ENCODE assay signal across 29 cellular contexts in genomic region chr12:28159688-28160087, GRCh38.
"Had no signal": no experiment of that assay in that cellular context is flagged by ENCODE, and none has a peak within 500 bp of the region (broad histone marks: within the 10 kb centered on the region; RNA-seq: fewer than 3 reads in every experiment).

No MANE protein-coding gene starts in this region.

- H3K4me3 Mint-ChIP-seq: stimulated activated effector memory CD8-positive, alpha-beta T cell treated with anti-CD3 and anti-CD28 coated beads, Interleukin-12 subunit alpha, Interleukin-12 subunit beta, amount 100 ng/mL, for 72 hours; stimulated activated memory B cell treated with anti-CD40 and anti-IgM and Interleukin-4, amounts not matched to agents 10 μg/mL and 1 μg/mL and 100 μg/mL, for 72 hours; stimulated activated naive B cell treated with anti-CD40 and anti-IgM and Interleukin-4, amounts not matched to agents 10 μg/mL and 1 μg/mL and 100 μg/mL, for 72 hours; stimulated activated naive CD8-positive, alpha-beta T cell treated with anti-CD3 and anti-CD28 coated beads, Interleukin-15, amount 100 ng/mL, for 72 hours; stimulated activated naive CD8-positive, alpha-beta T cell treated with anti-CD3 and anti-CD28 coated beads, Interleukin-15, Interleukin-2, amounts not matched to agents 100 ng/mL and 50 ng/mL, for 24 hours; type B pancreatic cell had no signal

- ATAC-seq: stimulated activated effector memory CD8-positive, alpha-beta T cell treated with anti-CD3 and anti-CD28 coated beads, Interleukin-12 subunit alpha, Interleukin-12 subunit beta, amount 100 ng/mL, for 72 hours; stimulated activated memory B cell treated with anti-CD40 and anti-IgM and Interleukin-4, amounts not matched to agents 10 μg/mL and 1 μg/mL and 100 μg/mL, for 72 hours; stimulated activated naive B cell treated with anti-CD40 and anti-IgM and Interleukin-4, amounts not matched to agents 10 μg/mL and 1 μg/mL and 100 μg/mL, for 72 hours; stimulated activated naive CD8-positive, alpha-beta T cell treated with anti-CD3 and anti-CD28 coated beads, Interleukin-15, amount 100 ng/mL, for 72 hours; stimulated activated naive CD8-positive, alpha-beta T cell treated with anti-CD3 and anti-CD28 coated beads, Interleukin-15, Interleukin-2, amounts not matched to agents 100 U/mL and 50 U/mL, for 24 hours; upper lobe of right lung had no signal

- H3K27me3 ChIP-seq: stomach, suprapubic skin, testis, thyroid gland, tibial artery, tibial nerve, transverse colon, upper lobe of left lung, upper lobe of right lung, uterus, vagina had no signal

- FAIRE-seq: urothelium cell line had no signal

- H3K36me3 Mint-ChIP-seq: stimulated activated effector memory CD8-positive, alpha-beta T cell treated with anti-CD3 and anti-CD28 coated beads, Interleukin-12 subunit alpha, Interleukin-12 subunit beta, amount 100 ng/mL, for 72 hours had no signal

- H3K27ac Mint-ChIP-seq: stimulated activated effector memory CD8-positive, alpha-beta T cell treated with anti-CD3 and anti-CD28 coated beads, Interleukin-12 subunit alpha, Interleukin-12 subunit beta, amount 100 ng/mL, for 72 hours; stimulated activated memory B cell treated with anti-CD40 and anti-IgM and Interleukin-4, amounts not matched to agents 10 μg/mL and 1 μg/mL and 100 μg/mL, for 72 hours; stimulated activated naive B cell treated with anti-CD40 and anti-IgM and Interleukin-4, amounts not matched to agents 10 μg/mL and 1 μg/mL and 100 μg/mL, for 72 hours; stimulated activated naive CD8-positive, alpha-beta T cell treated with anti-CD3 and anti-CD28 coated beads, Interleukin-15, amount 100 ng/mL, for 72 hours; stimulated activated naive CD8-positive, alpha-beta T cell treated with anti-CD3 and anti-CD28 coated beads, Interleukin-15, Interleukin-2, amounts not matched to agents 100 ng/mL and 50 ng/mL, for 24 hours; type B pancreatic cell had no signal

- H3K4me3 ChIP-seq: stomach, suprapubic skin, testis, thoracic aorta, thyroid gland, tibial artery, tibial nerve, transverse colon, upper lobe of left lung, upper lobe of right lung, uterus, vagina had no signal

- H3K9me3 ChIP-seq: stomach, suprapubic skin, testis, thoracic aorta, thyroid gland, tibial artery, tibial nerve, transverse colon, upper lobe of left lung, upper lobe of right lung, uterus, vagina had no signal

- DNase-seq: stimulated activated CD4-positive, alpha-beta T cell treated with anti-CD3 and anti-CD28 coated beads, Interleukin-2, amount 100 ng/mL, for 48 hours; stimulated activated CD4-positive, alpha-beta T cell treated with anti-CD3 and anti-CD28 coated beads, Interleukin-4, amount 100 ng/mL, for 1 hour; stimulated activated CD4-positive, alpha-beta T cell treated with anti-CD3 and anti-CD28 coated beads, Interleukin-4, amount 100 ng/mL, for 24 hours; stimulated activated CD4-positive, alpha-beta T cell treated with anti-CD3 and anti-CD28 coated beads, Interleukin-4, amount 100 ng/mL, for 4 hours; stimulated activated CD8-positive, alpha-beta memory T cell treated with anti-CD3 and anti-CD28 coated beads, Interleukin-4, amount 100 ng/mL, for 48 hours; stimulated activated naive B cell treated with anti-CD40 and anti-IgM and Interleukin-4, amounts not matched to agents 10 μg/mL and 1 μg/mL and 100 μg/mL, for 72 hours; stimulated activated naive CD4-positive, alpha-beta T cell; stimulated activated naive CD4-positive, alpha-beta T cell treated with Interleukin-2 at 50 U/mL for 16 hours; stimulated activated naive CD8-positive, alpha-beta T cell treated with anti-CD3 and anti-CD28 coated beads, Interleukin-15, amount 100 ng/mL, for 72 hours; stimulated activated naive CD8-positive, alpha-beta T cell treated with anti-CD3 and anti-CD28 coated beads, Interleukin-15, Interleukin-2, amounts not matched to agents 100 U/mL and 50 U/mL, for 24 hours; stomach; substantia nigra; testis; thyroid gland; tibial artery; transverse colon; trophoblast cell; upper lobe of left lung; upper lobe of right lung; uterus had no signal

- H3K4me1 ChIP-seq: stomach, suprapubic skin, testis, thyroid gland, tibial artery, tibial nerve, upper lobe of left lung, upper lobe of right lung, uterus, vagina had no signal

- H3K36me3 ChIP-seq: stomach, suprapubic skin, thoracic aorta, thyroid gland, tibial artery, tibial nerve, transverse colon, upper lobe of left lung, upper lobe of right lung, uterus, vagina had no signal

- H3K4me1 Mint-ChIP-seq: stimulated activated memory B cell treated with anti-CD40 and anti-IgM and Interleukin-4, amounts not matched to agents 10 μg/mL and 1 μg/mL and 100 μg/mL, for 72 hours; stimulated activated naive B cell treated with anti-CD40 and anti-IgM and Interleukin-4, amounts not matched to agents 10 μg/mL and 1 μg/mL and 100 μg/mL, for 72 hours; stimulated activated naive CD8-positive, alpha-beta T cell treated with anti-CD3 and anti-CD28 coated beads, Interleukin-15, amount 100 ng/mL, for 72 hours had no signal

- H3K27ac ChIP-seq: stomach, suprapubic skin, testis, thoracic aorta, thyroid gland, tibial artery, tibial nerve, transverse colon, upper lobe of left lung, upper lobe of right lung, uterus, vagina had no signal

- H3K27me3 Mint-ChIP-seq: stimulated activated memory B cell treated with anti-CD40 and anti-IgM and Interleukin-4, amounts not matched to agents 10 μg/mL and 1 μg/mL and 100 μg/mL, for 72 hours; stimulated activated naive B cell treated with anti-CD40 and anti-IgM and Interleukin-4, amounts not matched to agents 10 μg/mL and 1 μg/mL and 100 μg/mL, for 72 hours; stimulated activated naive CD8-positive, alpha-beta T cell treated with anti-CD3 and anti-CD28 coated beads, Interleukin-15, amount 100 ng/mL, for 72 hours; stimulated activated naive CD8-positive, alpha-beta T cell treated with anti-CD3 and anti-CD28 coated beads, Interleukin-15, Interleukin-2, amounts not matched to agents 100 ng/mL and 50 ng/mL, for 24 hours; type B pancreatic cell had no signal

- H3K9me3 Mint-ChIP-seq: stimulated activated effector memory CD8-positive, alpha-beta T cell treated with anti-CD3 and anti-CD28 coated beads, Interleukin-12 subunit alpha, Interleukin-12 subunit beta, amount 100 ng/mL, for 72 hours; stimulated activated memory B cell treated with anti-CD40 and anti-IgM and Interleukin-4, amounts not matched to agents 10 μg/mL and 1 μg/mL and 100 μg/mL, for 72 hours; stimulated activated naive B cell treated with anti-CD40 and anti-IgM and Interleukin-4, amounts not matched to agents 10 μg/mL and 1 μg/mL and 100 μg/mL, for 72 hours; stimulated activated naive CD8-positive, alpha-beta T cell treated with anti-CD3 and anti-CD28 coated beads, Interleukin-15, amount 100 ng/mL, for 72 hours; stimulated activated naive CD8-positive, alpha-beta T cell treated with anti-CD3 and anti-CD28 coated beads, Interleukin-15, Interleukin-2, amounts not matched to agents 100 ng/mL and 50 ng/mL, for 24 hours; type B pancreatic cell had no signal
